In the genomic region with DNA sequence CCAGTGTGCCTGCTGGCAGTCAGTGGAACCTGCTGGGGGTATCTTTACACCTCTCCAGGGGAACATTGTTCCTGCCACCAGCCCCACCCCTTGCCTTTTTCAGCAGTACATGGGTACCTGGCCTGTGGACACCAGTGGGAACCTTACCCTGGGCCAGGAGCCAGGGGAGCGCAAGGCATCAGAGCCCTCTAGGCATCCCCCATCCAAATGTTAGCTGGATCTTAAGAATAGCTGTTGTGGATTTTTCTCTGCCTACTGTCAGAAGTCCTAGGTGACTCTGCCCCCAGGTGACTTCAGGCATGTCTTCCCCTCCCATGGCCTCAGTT, we compare ENCODE assay signal across 1 cellular context.
TF ChIP-seq lines count a peak whose summit lies in the region.

No MANE protein-coding gene starts in this region.

TF ChIP-seq in H1, 55 proteins besides CTCF, POLR2A, EP300 and RAD21:
- TF ChIP-seq CTBP2 (IDR thresholded peaks at IDR 0.05; ENCODE audit: borderline replicate concordance, insufficient read depth, insufficient read length, low read length), result no peak
- peak; percentile 32; the same call in 1 of the 2 replicates for TF ChIP-seq POLR2AphosphoS5 (IDR thresholded peaks at IDR 0.05; ENCODE audit: low read depth, low read length)
